ENCODE assay signal across 1 cellular context in the genomic region with DNA sequence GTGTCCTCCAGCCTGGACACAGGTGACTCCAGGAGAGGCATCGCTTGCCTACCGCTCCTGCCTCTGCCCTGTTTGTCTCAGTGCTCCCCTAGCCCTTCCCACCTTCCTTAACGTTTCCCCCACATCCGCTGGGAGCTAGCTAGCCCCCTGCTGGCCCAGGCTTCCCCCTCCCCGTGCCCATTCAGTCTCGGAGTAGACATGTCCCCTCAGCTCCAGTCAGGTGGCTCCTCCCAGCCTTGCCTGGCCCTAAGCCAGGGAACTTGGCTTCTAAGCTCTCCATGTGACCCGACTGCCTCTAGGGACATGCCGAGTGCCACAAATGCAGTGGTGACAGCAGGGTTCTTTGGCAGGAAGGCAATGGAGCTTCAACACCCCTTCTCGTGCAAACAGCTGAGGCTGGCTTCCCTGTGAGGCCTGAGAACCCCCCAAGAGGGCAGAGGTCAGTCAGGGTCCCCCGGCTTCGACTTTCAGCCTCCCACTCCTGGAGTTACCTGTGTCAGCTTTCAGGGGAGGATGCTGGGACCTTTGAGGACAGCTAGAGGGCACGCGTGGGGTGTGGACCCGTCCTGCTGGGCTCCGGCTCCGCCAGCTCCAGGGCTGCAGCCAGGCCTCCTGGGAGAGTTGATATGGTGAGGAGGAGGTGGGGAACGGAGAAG.
TF ChIP-seq lines count a peak whose summit lies in the region.

No MANE protein-coding gene starts in this region.

TF ChIP-seq in K562, 482 proteins besides CTCF, POLR2A, EP300 and RAD21 (continued from another document and continues in another):
- TF ChIP-seq, protein P1, sequence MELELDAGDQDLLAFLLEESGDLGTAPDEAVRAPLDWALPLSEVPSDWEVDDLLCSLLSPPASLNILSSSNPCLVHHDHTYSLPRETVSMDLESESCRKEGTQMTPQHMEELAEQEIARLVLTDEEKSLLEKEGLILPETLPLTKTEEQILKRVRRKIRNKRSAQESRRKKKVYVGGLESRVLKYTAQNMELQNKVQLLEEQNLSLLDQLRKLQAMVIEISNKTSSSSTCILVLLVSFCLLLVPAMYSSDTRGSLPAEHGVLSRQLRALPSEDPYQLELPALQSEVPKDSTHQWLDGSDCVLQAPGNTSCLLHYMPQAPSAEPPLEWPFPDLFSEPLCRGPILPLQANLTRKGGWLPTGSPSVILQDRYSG (tag; conservative IDR thresholded peaks at IDR 0.05; ENCODE audit: low read depth) = no peak
- TF ChIP-seq SETDB1 (IDR thresholded peaks at IDR 0.05; ENCODE audit: low read length) (no peak), NR2F6 (CRISPR knock-in tag; IDR thresholded peaks at IDR 0.05) (no peak), ZC3H4 (CRISPR knock-in tag; IDR thresholded peaks at IDR 0.05; ENCODE audit: borderline replicate concordance) (no peak; the same call in 1 of the 2 replicates), RFX1 (IDR thresholded peaks at IDR 0.05) (no peak), CREM (IDR thresholded peaks at IDR 0.05; ENCODE audit: low read depth) (no peak), SOX6 (IDR thresholded peaks at IDR 0.05) (0 out of 2 replicates have a peak, but pooled peaks have one; percentile 29), SP2 (IDR thresholded peaks at IDR 0.05; ENCODE audit: extremely low read depth, low read depth, low read length, poor library complexity, severe bottlenecking) (no peak), ZNF124 (CRISPR knock-in tag; IDR thresholded peaks at IDR 0.05) (no peak), U2AF1 (optimal IDR thresholded peaks at IDR 0.05; ENCODE audit: low read depth, low read length) (no peak), CSDE1 (IDR thresholded peaks at IDR 0.05) (no peak), RBFOX2 (IDR thresholded peaks at IDR 0.05; ENCODE audit: low read depth, low read length) (0 out of 2 replicates have a peak, but pooled peaks have one; percentile 31), POLR2AphosphoS2 (IDR thresholded peaks at IDR 0.05; ENCODE audit: low read length) (no peak), ASH1L (IDR thresholded peaks at IDR 0.05; ENCODE audit: borderline replicate concordance, low read depth, partially characterized antibody) (no peak), ARID2 (IDR thresholded peaks at IDR 0.05) (no peak), MCM5 (IDR thresholded peaks at IDR 0.05; ENCODE audit: low read depth) (no peak), THRAP3 (IDR thresholded peaks at IDR 0.05; ENCODE audit: borderline replicate concordance) (no peak), TARDBP (IDR thresholded peaks at IDR 0.05) (no peak), TCF7 (IDR thresholded peaks at IDR 0.05; ENCODE audit: borderline replicate concordance) (no peak), ZNF77 (CRISPR knock-in tag; IDR thresholded peaks at IDR 0.05) (no peak), NUFIP1 (IDR thresholded peaks at IDR 0.05; ENCODE audit: partially characterized antibody) (no peak), RBM34 (IDR thresholded peaks at IDR 0.05; ENCODE audit: borderline replicate concordance, insufficient read depth, low read length) (no peak), ZSCAN32 (CRISPR knock-in tag; IDR thresholded peaks at IDR 0.05) (no peak), NR4A1 (CRISPR knock-in tag; IDR thresholded peaks at IDR 0.05) (no peak), NR4A1 (tag; IDR thresholded peaks at IDR 0.05) (no peak), TRIM28 (IDR thresholded peaks at IDR 0.05) (no peak), SMC3 (conservative IDR thresholded peaks at IDR 0.05; ENCODE audit: insufficient read depth, low read depth, low read length) (no peak), MXI1 (IDR thresholded peaks at IDR 0.05; ENCODE audit: low read depth, low read length) (no peak), CCNT2 (IDR thresholded peaks at IDR 0.05; ENCODE audit: borderline replicate concordance, extremely low read depth, insufficient read length, low read depth, low read length) (no peak), MEIS2 (IDR thresholded peaks at IDR 0.05; ENCODE audit: partially characterized antibody) (peak; percentile 20), ZKSCAN1 (IDR thresholded peaks at IDR 0.05; ENCODE audit: low read depth, low read length) (no peak), L3MBTL2 (IDR thresholded peaks at IDR 0.05) (peak; percentile 81), JUNB (CRISPR knock-in tag; conservative IDR thresholded peaks at IDR 0.05) (no peak), LCOR (CRISPR knock-in tag; IDR thresholded peaks at IDR 0.05) (no peak), ILK (tag; IDR thresholded peaks at IDR 0.05; ENCODE audit: borderline replicate concordance, low read depth) (no peak), MYNN (IDR thresholded peaks at IDR 0.05) (no peak), MYNN (CRISPR knock-in tag; IDR thresholded peaks at IDR 0.05) (no peak), SLC30A9 (CRISPR knock-in tag; IDR thresholded peaks at IDR 0.05) (no peak), ZNF445 (CRISPR knock-in tag; IDR thresholded peaks at IDR 0.05; ENCODE audit: low read depth) (no peak), STAG1 (CRISPR knock-in tag; IDR thresholded peaks at IDR 0.05; ENCODE audit: borderline replicate concordance) (no peak), TSC22D4 (tag; IDR thresholded peaks at IDR 0.05) (no peak), PYGO2 (tag; IDR thresholded peaks at IDR 0.05) (no peak)
- TF ChIP-seq, protein P2, sequence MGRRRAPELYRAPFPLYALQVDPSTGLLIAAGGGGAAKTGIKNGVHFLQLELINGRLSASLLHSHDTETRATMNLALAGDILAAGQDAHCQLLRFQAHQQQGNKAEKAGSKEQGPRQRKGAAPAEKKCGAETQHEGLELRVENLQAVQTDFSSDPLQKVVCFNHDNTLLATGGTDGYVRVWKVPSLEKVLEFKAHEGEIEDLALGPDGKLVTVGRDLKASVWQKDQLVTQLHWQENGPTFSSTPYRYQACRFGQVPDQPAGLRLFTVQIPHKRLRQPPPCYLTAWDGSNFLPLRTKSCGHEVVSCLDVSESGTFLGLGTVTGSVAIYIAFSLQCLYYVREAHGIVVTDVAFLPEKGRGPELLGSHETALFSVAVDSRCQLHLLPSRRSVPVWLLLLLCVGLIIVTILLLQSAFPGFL (CRISPR knock-in tag; IDR thresholded peaks at IDR 0.05) = no peak
- TF ChIP-seq, protein P3, sequence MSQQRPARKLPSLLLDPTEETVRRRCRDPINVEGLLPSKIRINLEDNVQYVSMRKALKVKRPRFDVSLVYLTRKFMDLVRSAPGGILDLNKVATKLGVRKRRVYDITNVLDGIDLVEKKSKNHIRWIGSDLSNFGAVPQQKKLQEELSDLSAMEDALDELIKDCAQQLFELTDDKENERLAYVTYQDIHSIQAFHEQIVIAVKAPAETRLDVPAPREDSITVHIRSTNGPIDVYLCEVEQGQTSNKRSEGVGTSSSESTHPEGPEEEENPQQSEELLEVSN (IDR thresholded peaks at IDR 0.05; ENCODE audit: borderline replicate concordance in 1 of 2, extremely low read depth in 1 of 2, insufficient read depth in 1 of 2, insufficient read length in 1 of 2, low read depth in 1 of 2, low read length in 1 of 2, poor library complexity in 1 of 2, severe bottlenecking in 1 of 2) = peak in 1 of 2 experiments; percentile 32
- TF ChIP-seq, protein P4, sequence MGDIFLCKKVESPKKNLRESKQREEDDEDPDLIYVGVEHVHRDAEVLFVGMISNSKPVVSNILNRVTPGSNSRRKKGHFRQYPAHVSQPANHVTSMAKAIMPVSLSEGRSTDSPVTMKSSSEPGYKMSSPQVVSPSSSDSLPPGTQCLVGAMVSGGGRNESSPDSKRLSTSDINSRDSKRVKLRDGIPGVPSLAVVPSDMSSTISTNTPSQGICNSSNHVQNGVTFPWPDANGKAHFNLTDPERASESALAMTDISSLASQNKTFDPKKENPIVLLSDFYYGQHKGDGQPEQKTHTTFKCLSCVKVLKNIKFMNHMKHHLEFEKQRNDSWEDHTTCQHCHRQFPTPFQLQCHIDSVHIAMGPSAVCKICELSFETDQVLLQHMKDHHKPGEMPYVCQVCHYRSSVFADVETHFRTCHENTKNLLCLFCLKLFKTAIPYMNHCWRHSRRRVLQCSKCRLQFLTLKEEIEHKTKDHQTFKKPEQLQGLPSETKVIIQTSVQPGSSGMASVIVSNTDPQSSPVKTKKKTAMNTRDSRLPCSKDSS (IDR thresholded peaks at IDR 0.05; ENCODE audit: low read depth, partially characterized antibody) = no peak
- TF ChIP-seq, protein P5, sequence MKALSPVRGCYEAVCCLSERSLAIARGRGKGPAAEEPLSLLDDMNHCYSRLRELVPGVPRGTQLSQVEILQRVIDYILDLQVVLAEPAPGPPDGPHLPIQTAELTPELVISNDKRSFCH (CRISPR knock-in tag; IDR thresholded peaks at IDR 0.05) = no peak
- TF ChIP-seq, protein P5 (tag; IDR thresholded peaks at IDR 0.05) = no peak
- TF ChIP-seq, protein P6, sequence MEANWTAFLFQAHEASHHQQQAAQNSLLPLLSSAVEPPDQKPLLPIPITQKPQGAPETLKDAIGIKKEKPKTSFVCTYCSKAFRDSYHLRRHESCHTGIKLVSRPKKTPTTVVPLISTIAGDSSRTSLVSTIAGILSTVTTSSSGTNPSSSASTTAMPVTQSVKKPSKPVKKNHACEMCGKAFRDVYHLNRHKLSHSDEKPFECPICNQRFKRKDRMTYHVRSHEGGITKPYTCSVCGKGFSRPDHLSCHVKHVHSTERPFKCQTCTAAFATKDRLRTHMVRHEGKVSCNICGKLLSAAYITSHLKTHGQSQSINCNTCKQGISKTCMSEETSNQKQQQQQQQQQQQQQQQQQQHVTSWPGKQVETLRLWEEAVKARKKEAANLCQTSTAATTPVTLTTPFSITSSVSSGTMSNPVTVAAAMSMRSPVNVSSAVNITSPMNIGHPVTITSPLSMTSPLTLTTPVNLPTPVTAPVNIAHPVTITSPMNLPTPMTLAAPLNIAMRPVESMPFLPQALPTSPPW (CRISPR knock-in tag; IDR thresholded peaks at IDR 0.05) = no peak; the same call in 1 of the 2 replicates
- TF ChIP-seq, protein P7, sequence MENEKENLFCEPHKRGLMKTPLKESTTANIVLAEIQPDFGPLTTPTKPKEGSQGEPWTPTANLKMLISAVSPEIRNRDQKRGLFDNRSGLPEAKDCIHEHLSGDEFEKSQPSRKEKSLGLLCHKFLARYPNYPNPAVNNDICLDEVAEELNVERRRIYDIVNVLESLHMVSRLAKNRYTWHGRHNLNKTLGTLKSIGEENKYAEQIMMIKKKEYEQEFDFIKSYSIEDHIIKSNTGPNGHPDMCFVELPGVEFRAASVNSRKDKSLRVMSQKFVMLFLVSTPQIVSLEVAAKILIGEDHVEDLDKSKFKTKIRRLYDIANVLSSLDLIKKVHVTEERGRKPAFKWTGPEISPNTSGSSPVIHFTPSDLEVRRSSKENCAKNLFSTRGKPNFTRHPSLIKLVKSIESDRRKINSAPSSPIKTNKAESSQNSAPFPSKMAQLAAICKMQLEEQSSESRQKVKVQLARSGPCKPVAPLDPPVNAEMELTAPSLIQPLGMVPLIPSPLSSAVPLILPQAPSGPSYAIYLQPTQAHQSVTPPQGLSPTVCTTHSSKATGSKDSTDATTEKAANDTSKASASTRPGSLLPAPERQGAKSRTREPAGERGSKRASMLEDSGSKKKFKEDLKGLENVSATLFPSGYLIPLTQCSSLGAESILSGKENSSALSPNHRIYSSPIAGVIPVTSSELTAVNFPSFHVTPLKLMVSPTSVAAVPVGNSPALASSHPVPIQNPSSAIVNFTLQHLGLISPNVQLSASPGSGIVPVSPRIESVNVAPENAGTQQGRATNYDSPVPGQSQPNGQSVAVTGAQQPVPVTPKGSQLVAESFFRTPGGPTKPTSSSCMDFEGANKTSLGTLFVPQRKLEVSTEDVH (IDR thresholded peaks at IDR 0.05; ENCODE audit: low read depth, partially characterized antibody) = no peak
- TF ChIP-seq, protein P8, sequence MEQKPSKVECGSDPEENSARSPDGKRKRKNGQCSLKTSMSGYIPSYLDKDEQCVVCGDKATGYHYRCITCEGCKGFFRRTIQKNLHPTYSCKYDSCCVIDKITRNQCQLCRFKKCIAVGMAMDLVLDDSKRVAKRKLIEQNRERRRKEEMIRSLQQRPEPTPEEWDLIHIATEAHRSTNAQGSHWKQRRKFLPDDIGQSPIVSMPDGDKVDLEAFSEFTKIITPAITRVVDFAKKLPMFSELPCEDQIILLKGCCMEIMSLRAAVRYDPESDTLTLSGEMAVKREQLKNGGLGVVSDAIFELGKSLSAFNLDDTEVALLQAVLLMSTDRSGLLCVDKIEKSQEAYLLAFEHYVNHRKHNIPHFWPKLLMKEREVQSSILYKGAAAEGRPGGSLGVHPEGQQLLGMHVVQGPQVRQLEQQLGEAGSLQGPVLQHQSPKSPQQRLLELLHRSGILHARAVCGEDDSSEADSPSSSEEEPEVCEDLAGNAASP (IDR thresholded peaks at IDR 0.05) = no peak
- TF ChIP-seq, protein P9, sequence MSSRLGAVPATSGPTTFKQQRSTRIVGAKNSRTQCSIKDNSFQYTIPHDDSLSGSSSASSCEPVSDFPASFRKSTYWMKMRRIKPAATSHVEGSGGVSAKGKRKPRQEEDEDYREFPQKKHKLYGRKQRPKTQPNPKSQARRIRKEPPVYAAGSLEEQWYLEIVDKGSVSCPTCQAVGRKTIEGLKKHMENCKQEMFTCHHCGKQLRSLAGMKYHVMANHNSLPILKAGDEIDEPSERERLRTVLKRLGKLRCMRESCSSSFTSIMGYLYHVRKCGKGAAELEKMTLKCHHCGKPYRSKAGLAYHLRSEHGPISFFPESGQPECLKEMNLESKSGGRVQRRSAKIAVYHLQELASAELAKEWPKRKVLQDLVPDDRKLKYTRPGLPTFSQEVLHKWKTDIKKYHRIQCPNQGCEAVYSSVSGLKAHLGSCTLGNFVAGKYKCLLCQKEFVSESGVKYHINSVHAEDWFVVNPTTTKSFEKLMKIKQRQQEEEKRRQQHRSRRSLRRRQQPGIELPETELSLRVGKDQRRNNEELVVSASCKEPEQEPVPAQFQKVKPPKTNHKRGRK (tag; IDR thresholded peaks at IDR 0.05) = no peak
- TF ChIP-seq, protein P10, sequence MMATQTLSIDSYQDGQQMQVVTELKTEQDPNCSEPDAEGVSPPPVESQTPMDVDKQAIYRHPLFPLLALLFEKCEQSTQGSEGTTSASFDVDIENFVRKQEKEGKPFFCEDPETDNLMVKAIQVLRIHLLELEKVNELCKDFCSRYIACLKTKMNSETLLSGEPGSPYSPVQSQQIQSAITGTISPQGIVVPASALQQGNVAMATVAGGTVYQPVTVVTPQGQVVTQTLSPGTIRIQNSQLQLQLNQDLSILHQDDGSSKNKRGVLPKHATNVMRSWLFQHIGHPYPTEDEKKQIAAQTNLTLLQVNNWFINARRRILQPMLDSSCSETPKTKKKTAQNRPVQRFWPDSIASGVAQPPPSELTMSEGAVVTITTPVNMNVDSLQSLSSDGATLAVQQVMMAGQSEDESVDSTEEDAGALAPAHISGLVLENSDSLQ (IDR thresholded peaks at IDR 0.05) = 0 out of 2 replicates have a peak, but pooled peaks have one; percentile 10
- TF ChIP-seq, protein P11, sequence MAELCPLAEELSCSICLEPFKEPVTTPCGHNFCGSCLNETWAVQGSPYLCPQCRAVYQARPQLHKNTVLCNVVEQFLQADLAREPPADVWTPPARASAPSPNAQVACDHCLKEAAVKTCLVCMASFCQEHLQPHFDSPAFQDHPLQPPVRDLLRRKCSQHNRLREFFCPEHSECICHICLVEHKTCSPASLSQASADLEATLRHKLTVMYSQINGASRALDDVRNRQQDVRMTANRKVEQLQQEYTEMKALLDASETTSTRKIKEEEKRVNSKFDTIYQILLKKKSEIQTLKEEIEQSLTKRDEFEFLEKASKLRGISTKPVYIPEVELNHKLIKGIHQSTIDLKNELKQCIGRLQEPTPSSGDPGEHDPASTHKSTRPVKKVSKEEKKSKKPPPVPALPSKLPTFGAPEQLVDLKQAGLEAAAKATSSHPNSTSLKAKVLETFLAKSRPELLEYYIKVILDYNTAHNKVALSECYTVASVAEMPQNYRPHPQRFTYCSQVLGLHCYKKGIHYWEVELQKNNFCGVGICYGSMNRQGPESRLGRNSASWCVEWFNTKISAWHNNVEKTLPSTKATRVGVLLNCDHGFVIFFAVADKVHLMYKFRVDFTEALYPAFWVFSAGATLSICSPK (IDR thresholded peaks at IDR 0.05; ENCODE audit: borderline replicate concordance) = no peak
